ENCODE assay signal across 15 cellular contexts in the genomic region with DNA sequence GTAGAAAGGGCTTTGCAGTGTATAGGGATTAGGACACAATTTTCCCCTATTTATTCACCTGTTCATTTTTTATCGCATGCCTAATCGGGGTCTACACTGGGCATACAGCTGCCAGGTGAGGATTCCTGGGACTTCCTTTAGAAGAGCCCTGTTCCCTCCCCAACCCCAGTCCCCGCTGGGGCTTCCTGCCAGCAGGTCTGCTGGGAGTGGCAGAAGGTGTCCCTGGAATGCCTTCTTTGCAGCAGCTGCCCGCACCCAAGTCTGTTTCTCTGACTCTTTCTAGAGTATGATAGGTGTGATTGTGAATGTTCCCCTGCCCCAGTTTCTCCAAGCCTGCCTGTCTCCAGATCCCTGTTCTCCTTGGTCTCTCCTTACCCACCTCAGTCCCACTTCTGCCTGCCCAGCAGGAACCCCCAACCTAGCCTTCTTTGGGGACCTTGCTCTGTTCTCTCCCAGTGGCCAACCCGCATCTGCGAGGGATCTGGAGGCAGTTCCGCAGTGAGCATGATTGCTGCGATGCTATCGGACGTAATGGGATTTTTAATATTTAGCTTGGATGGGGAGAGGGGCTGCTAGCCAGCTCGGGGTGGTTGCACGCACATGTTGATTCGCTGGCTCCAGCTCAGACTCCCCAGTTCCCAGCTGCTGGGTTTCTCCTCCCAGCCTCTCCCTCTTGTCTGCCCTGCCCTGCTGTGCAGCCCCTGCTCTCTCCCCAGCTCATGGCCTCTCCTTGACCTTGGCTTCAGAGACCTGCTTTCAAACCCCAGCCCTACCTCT.
DNase-seq lines count a peak whose midpoint lies in the region; ATAC-seq, FAIRE-seq and TF ChIP-seq lines count a peak whose summit lies in the region.
"Had no signal": no experiment of that assay in that cellular context is flagged by ENCODE, and none has a peak within 500 bp of the region (broad histone marks: within the 10 kb centered on the region; RNA-seq: fewer than 3 reads in every experiment).

No MANE protein-coding gene starts in this region.

- no peak for TF ChIP-seq CTCF in RWPE2 (IDR thresholded peaks at IDR 0.05; ENCODE audit: poor library complexity, severe bottlenecking)
- TF ChIP-seq CTCF in heart right ventricle (IDR thresholded peaks at IDR 0.05) = no peak
- TF ChIP-seq CTCF in pancreas (IDR thresholded peaks at IDR 0.05) = no peak

- H3K9me3 ChIP-seq in RWPE2 (ENCODE audit: severe bottlenecking) (no peaks in the 10 kb centered on the region), heart right ventricle (no peaks in the 10 kb centered on the region), pancreas (no peaks in the 10 kb centered on the region)
- H3K9me3 ChIP-seq: spleen had no signal

- WGBS in heart right ventricle, 2 donors = 64 to 74% methylated on average over 13 of the region's 13 CpGs
- 16 to 17% methylated on average over 13 of the region's 13 CpGs for WGBS in pancreas, 2 donors

- FAIRE-seq in pancreas (lab: Jason Lieb, UNC) = no peak

- H3K4me1 ChIP-seq in RWPE2 (ENCODE audit: insufficient read depth, poor library complexity, severe bottlenecking) (peaks cover 34% of the 10 kb centered on the region), heart right ventricle (peaks cover 0 to 29% (median 8%) of the 10 kb centered on the region in 9 donors), pancreas (peaks cover 8 to 16% (median 13%) of the 10 kb centered on the region in 3 donors)

- peak; percentile 79 for TF ChIP-seq EP300 in Ishikawa (IDR thresholded peaks at IDR 0.05; ENCODE audit: borderline replicate concordance)

- DNase-seq in RWPE2 (ENCODE audit: low spot score) = no peak
- peak; percentile 20 to 33 for DNase-seq in heart right ventricle
- DNase-seq in pancreas = peak in 2 of 6 donors; percentile 30 to 48
- DNase-seq in DMS79 (lab: John Stamatoyannopoulos, UW) = no peak
- DNase-seq: activated CD8-positive, alpha-beta memory T cell treated with anti-CD3 and anti-CD28 coated beads, Interleukin-2, amount 50 U/mL, for 4 hours; activated naive CD4-positive, alpha-beta T cell treated with anti-CD3 and anti-CD28 coated beads for 36 hours; hippocampal formation; MM.1S; NCI-H226; OCI-M1; spleen had no signal

- H3K4me3 ChIP-seq in RWPE2 (ENCODE audit: severe bottlenecking) = no peak overlapping the region
- no peak overlapping the region for H3K4me3 ChIP-seq in heart right ventricle
- no peak overlapping the region for H3K4me3 ChIP-seq in pancreas
- H3K4me3 ChIP-seq: spleen had no signal

- H3K27me3 ChIP-seq in RWPE2 (ENCODE audit: insufficient read depth, poor library complexity, severe bottlenecking) = no peaks in the 10 kb centered on the region
- H3K27me3 ChIP-seq in heart right ventricle = peaks cover 0 to 9% (median 0%) of the 10 kb centered on the region in 7 donors
- H3K27me3 ChIP-seq in pancreas = no peaks in the 10 kb centered on the region
- H3K27me3 ChIP-seq: spleen had no signal

- ATAC-seq in RWPE2 (ENCODE audit: low read depth) (peak; percentile 35; the same call in 2 of the 3 replicates), heart right ventricle (peak in 7 of 8 donors; percentile 14 to 70 (median 62)), pancreas (peak in 3 of 4 donors; percentile 36 to 76 (median 57)), GM18870 (IDR thresholded peaks at IDR 0.05; ENCODE audit: unreplicated experiment) (no peak), HG02588 (IDR thresholded peaks at IDR 0.05; ENCODE audit: unreplicated experiment) (no peak)
- ATAC-seq: activated CD4-positive, CD25-positive, alpha-beta regulatory T cell treated with anti-CD3 and anti-CD28 coated beads, Interleukin-2, amount 50 U/mL, for 24 hours had no signal

- peak; percentile 25; the same call in 1 of the 2 replicates for TF ChIP-seq RAD21 in Ishikawa (IDR thresholded peaks at IDR 0.05; ENCODE audit: low read depth)

- H3K27ac ChIP-seq in RWPE2 (ENCODE audit: poor library complexity, severe bottlenecking) = peak overlapping the region; percentile 96
- H3K27ac ChIP-seq in heart right ventricle = no peak overlapping the region
- no peak overlapping the region for H3K27ac ChIP-seq in pancreas

- H3K36me3 ChIP-seq in RWPE2 (ENCODE audit: low read depth) = no peaks in the 10 kb centered on the region
- H3K36me3 ChIP-seq in heart right ventricle = no peaks in the 10 kb centered on the region
- H3K36me3 ChIP-seq in pancreas = no peaks in the 10 kb centered on the region
- H3K36me3 ChIP-seq: spleen had no signal

- intact Hi-C loops in heart right ventricle (cut with DNase I) (no loop called here), pancreas (cut with DNase I) (no loop called here)

TF ChIP-seq in Ishikawa, 13 proteins besides CTCF, POLR2A, EP300 and RAD21:
- TF ChIP-seq FOXM1 (IDR thresholded peaks at IDR 0.05; ENCODE audit: borderline replicate concordance, low read depth) (no peak), EGR1 (IDR thresholded peaks at IDR 0.05) (no peak), ZBTB7A (IDR thresholded peaks at IDR 0.05; ENCODE audit: low read depth) (no peak), TAF1 (IDR thresholded peaks at IDR 0.05; ENCODE audit: low read depth) (no peak; the same call in 1 of the 2 replicates), CREB1 (IDR thresholded peaks at IDR 0.05; ENCODE audit: low read depth) (no peak), TEAD4 (IDR thresholded peaks at IDR 0.05) (peak; percentile 93), TCF12 (IDR thresholded peaks at IDR 0.05; ENCODE audit: low read depth) (peak; percentile 82), CEBPB (IDR thresholded peaks at IDR 0.05) (no peak), NFIC (IDR thresholded peaks at IDR 0.05) (peak; percentile 78), YY1 (IDR thresholded peaks at IDR 0.05; ENCODE audit: low read depth) (0 out of 2 replicates have a peak, but pooled peaks have one; percentile 22)
- TF ChIP-seq, protein P1, sequence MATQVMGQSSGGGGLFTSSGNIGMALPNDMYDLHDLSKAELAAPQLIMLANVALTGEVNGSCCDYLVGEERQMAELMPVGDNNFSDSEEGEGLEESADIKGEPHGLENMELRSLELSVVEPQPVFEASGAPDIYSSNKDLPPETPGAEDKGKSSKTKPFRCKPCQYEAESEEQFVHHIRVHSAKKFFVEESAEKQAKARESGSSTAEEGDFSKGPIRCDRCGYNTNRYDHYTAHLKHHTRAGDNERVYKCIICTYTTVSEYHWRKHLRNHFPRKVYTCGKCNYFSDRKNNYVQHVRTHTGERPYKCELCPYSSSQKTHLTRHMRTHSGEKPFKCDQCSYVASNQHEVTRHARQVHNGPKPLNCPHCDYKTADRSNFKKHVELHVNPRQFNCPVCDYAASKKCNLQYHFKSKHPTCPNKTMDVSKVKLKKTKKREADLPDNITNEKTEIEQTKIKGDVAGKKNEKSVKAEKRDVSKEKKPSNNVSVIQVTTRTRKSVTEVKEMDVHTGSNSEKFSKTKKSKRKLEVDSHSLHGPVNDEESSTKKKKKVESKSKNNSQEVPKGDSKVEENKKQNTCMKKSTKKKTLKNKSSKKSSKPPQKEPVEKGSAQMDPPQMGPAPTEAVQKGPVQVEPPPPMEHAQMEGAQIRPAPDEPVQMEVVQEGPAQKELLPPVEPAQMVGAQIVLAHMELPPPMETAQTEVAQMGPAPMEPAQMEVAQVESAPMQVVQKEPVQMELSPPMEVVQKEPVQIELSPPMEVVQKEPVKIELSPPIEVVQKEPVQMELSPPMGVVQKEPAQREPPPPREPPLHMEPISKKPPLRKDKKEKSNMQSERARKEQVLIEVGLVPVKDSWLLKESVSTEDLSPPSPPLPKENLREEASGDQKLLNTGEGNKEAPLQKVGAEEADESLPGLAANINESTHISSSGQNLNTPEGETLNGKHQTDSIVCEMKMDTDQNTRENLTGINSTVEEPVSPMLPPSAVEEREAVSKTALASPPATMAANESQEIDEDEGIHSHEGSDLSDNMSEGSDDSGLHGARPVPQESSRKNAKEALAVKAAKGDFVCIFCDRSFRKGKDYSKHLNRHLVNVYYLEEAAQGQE (IDR thresholded peaks at IDR 0.05; ENCODE audit: low read depth) = no peak
- TF ChIP-seq, protein P2, sequence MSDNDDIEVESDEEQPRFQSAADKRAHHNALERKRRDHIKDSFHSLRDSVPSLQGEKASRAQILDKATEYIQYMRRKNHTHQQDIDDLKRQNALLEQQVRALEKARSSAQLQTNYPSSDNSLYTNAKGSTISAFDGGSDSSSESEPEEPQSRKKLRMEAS (IDR thresholded peaks at IDR 0.05) = peak; percentile 24; the same call in 1 of the 2 replicates
- TF ChIP-seq, protein P3, sequence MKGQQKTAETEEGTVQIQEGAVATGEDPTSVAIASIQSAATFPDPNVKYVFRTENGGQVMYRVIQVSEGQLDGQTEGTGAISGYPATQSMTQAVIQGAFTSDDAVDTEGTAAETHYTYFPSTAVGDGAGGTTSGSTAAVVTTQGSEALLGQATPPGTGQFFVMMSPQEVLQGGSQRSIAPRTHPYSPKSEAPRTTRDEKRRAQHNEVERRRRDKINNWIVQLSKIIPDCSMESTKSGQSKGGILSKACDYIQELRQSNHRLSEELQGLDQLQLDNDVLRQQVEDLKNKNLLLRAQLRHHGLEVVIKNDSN (IDR thresholded peaks at IDR 0.05) = no peak
TF ChIP-seq in Ishikawa: peak in this region for 5.

Comparison
In these comparisons a context has a peak if more than half of its experiments do, and no peak if none do; other contexts are left out.
1. ATAC-seq: peak in RWPE2 (single experiment), heart right ventricle (7 of 8) and pancreas (3 of 4); none in GM18870 (single experiment) and HG02588 (single experiment).
2. DNase-seq: peak in heart right ventricle (2 of 2); none in RWPE2 (single experiment) and DMS79 (single experiment).